1 cellular context compared by ENCODE assay signal in the genomic region with DNA sequence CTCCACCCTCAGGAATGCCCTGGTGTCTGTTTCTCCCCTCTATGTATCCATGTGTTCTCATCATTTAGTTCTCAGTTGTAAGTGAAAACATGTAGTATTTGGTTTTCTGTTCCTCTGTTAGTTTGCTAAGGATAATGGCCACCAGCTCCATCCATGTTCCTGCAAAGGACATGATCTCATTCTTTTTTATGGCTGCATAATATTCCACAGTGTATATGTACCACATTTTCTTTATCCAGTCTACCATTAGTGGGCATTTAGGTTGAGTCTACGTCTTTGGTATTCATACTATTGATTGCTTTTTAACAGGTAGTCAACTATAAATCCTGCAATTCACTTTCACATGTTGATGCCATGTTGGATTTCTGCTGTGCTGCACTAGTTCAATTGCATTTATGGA. TPM values are rescaled to one million over a fixed set of nuclear protein-coding genes. Genes with fewer than 3 reads are reported as not detected.
"Had no signal": no experiment of that assay in that cellular context is flagged by ENCODE, and none has a peak within 500 bp of the region (broad histone marks: within the 10 kb centered on the region; RNA-seq: fewer than 3 reads in every experiment).

No MANE protein-coding gene starts in this region.

RNA-seq across cellular contexts. Expression of a gene that starts 39.9 kb away (rescaled TPM):
- total RNA-seq: dermis blood vessel endothelial cell had no signal
